ENCODE assay signal across 1 cellular context in genomic region chr4:76969941-76970529, GRCh38.
TF ChIP-seq lines count a peak whose summit lies in the region.

No MANE protein-coding gene starts in this region.

TF ChIP-seq in HEK293, 187 proteins besides CTCF, POLR2A, EP300 and RAD21 (continued from another document):
- TF ChIP-seq ZBTB49 (tag by site-specific recombination; IDR thresholded peaks at IDR 0.05; ENCODE audit: low read depth), result no peak
